Comparison of ENCODE assay signal across 18 cellular contexts in genomic region chr1:195899762-195900352, GRCh38.
A peak's percentile ranks its signal among the peaks of the same experiment; 100 is the strongest.
DNase-seq lines count a peak whose midpoint lies in the region; ATAC-seq and TF ChIP-seq lines count a peak whose summit lies in the region.
"Had no signal": no experiment of that assay in that cellular context is flagged by ENCODE, and none has a peak within 500 bp of the region (broad histone marks: within the 10 kb centered on the region; RNA-seq: fewer than 3 reads in every experiment).

No MANE protein-coding gene starts in this region.

- H3K36me3 ChIP-seq in mammary epithelial cell (ENCODE audit: insufficient read depth, low read length) (no peaks in the 10 kb centered on the region), neural progenitor cell (no peaks in the 10 kb centered on the region)
- H3K36me3 ChIP-seq: lower lobe of right lung, sigmoid colon had no signal

- H3K79me2 ChIP-seq in mammary epithelial cell (ENCODE audit: insufficient read depth, low read length) (no peaks in the 10 kb centered on the region), neural progenitor cell (ENCODE audit: low read depth) (no peaks in the 10 kb centered on the region)

- CTCF ChIA-PET in mammary epithelial cell (lab: Charles Lee; ENCODE audit: low non-redundant PET), result no interaction called here

- 0% methylated on average over 1 of the region's 1 CpG for WGBS in mammary epithelial cell (ENCODE audit: low coverage, missing lambda C conversion rate)

- H3K9me3 ChIP-seq in mammary epithelial cell (replicated peaks; ENCODE audit: insufficient read depth, low read length) (no peaks in the 10 kb centered on the region), neural progenitor cell (ENCODE audit: low read depth) (no peaks in the 10 kb centered on the region)
- H3K9me3 ChIP-seq: lower lobe of right lung, sigmoid colon had no signal

- TF ChIP-seq CTCF in mammary epithelial cell (conservative IDR thresholded peaks at IDR 0.05 in 1 of 2, IDR thresholded peaks at IDR 0.05 in 1 of 2; ENCODE audit: extremely low read depth in 1 of 2, insufficient read depth in 1 of 2, low read depth in 1 of 2, low read length in 2 of 2) (no peak), neural progenitor cell (IDR thresholded peaks at IDR 0.05) (no peak)

- dilution Hi-C loops in mammary epithelial cell (cut with HindIII; ENCODE audit: low sequenced_read_pairs), result no loop called here

- H3K4me3 Mint-ChIP-seq in neural progenitor cell, result no peak overlapping the region
- no peak overlapping the region for H3K4me3 Mint-ChIP-seq in stimulated activated naive B cell treated with anti-CD40 and anti-IgM and Interleukin-4, amounts not matched to agents 10 μg/mL and 1 μg/mL and 100 μg/mL, for 72 hours
- H3K4me3 Mint-ChIP-seq: activated naive CD4-positive, alpha-beta T cell treated with anti-CD3 and anti-CD28 coated beads, Interleukin-2, amount 10 ng/mL, durations not matched to agents 7 days and 5 days had no signal

- H3K9me3 Mint-ChIP-seq in activated naive CD4-positive, alpha-beta T cell treated with anti-CD3 and anti-CD28 coated beads, Interleukin-2, amount 50 U/mL, for 72 hours, result peaks cover 6 to 7% of the 10 kb centered on the region in 2 donors
- H3K9me3 Mint-ChIP-seq in neural progenitor cell, result no peaks in the 10 kb centered on the region
- H3K9me3 Mint-ChIP-seq in stimulated activated naive B cell treated with anti-CD40 and anti-IgM and Interleukin-4, amounts not matched to agents 10 μg/mL and 1 μg/mL and 100 μg/mL, for 72 hours, result peaks cover 0 to 3% of the 10 kb centered on the region in 2 donors
- H3K9me3 Mint-ChIP-seq: activated naive CD4-positive, alpha-beta T cell treated with anti-CD3 and anti-CD28 coated beads, Interleukin-2, amount 10 ng/mL, durations not matched to agents 7 days and 5 days had no signal

- no peaks in the 10 kb centered on the region for H3F3A ChIP-seq in neural progenitor cell (ENCODE audit: low read depth)

- intact Hi-C loops in mammary epithelial cell (cut with micrococcal nuclease), result no loop called here

- peak overlapping the region; percentile 7 for H3K4me2 ChIP-seq in mammary epithelial cell (ENCODE audit: insufficient read depth, low read depth, low read length)
- no peak overlapping the region for H3K4me2 ChIP-seq in neural progenitor cell

- H3K4me1 ChIP-seq in mammary epithelial cell (ENCODE audit: insufficient read depth, low read length) (peaks cover 9% of the 10 kb centered on the region), neural progenitor cell (no peaks in the 10 kb centered on the region)
- H3K4me1 ChIP-seq: lower lobe of right lung, sigmoid colon had no signal

- H3K4me1 Mint-ChIP-seq in neural progenitor cell, result no peaks in the 10 kb centered on the region
- no peaks in the 10 kb centered on the region for H3K4me1 Mint-ChIP-seq in stimulated activated naive B cell treated with anti-CD40 and anti-IgM and Interleukin-4, amounts not matched to agents 10 μg/mL and 1 μg/mL and 100 μg/mL, for 72 hours
- H3K4me1 Mint-ChIP-seq: activated naive CD4-positive, alpha-beta T cell treated with anti-CD3 and anti-CD28 coated beads, Interleukin-2, amount 10 ng/mL, durations not matched to agents 7 days and 5 days had no signal

- no peaks in the 10 kb centered on the region for H3K27me3 ChIP-seq in mammary epithelial cell (ENCODE audit: insufficient read depth, low read length)
- H3K27me3 ChIP-seq in neural progenitor cell, result no peaks in the 10 kb centered on the region
- H3K27me3 ChIP-seq: sigmoid colon had no signal

- no TSS peak for BruUV-seq in mammary epithelial cell (replicated peaks; lab: Mats Ljungman, UMichigan)

- H3K4me3 ChIP-seq in mammary epithelial cell (replicated peaks in 1 of 3; ENCODE audit: insufficient read depth in 1 of 3, low read depth in 2 of 3, low read length in 3 of 3) (no peak overlapping the region), neural progenitor cell (no peak overlapping the region)
- H3K4me3 ChIP-seq: lower lobe of right lung, sigmoid colon had no signal

- H3K9ac ChIP-seq in mammary epithelial cell (ENCODE audit: insufficient read depth, low read length), result no peak overlapping the region
- no peak overlapping the region for H3K9ac ChIP-seq in neural progenitor cell

- H3K27ac Mint-ChIP-seq in activated naive CD4-positive, alpha-beta T cell treated with anti-CD3 and anti-CD28 coated beads, Interleukin-2, amount 50 U/mL, for 72 hours, result no peak overlapping the region
- H3K27ac Mint-ChIP-seq in neural progenitor cell, result no peak overlapping the region
- H3K27ac Mint-ChIP-seq in stimulated activated naive B cell treated with anti-CD40 and anti-IgM and Interleukin-4, amounts not matched to agents 10 μg/mL and 1 μg/mL and 100 μg/mL, for 72 hours, result no peak overlapping the region
- H3K27ac Mint-ChIP-seq: activated naive CD4-positive, alpha-beta T cell treated with anti-CD3 and anti-CD28 coated beads, Interleukin-2, amount 10 ng/mL, durations not matched to agents 7 days and 5 days had no signal

- H2AFZ ChIP-seq in mammary epithelial cell (ENCODE audit: low read depth, low read length) (no peak overlapping the region), neural progenitor cell (replicated peaks) (no peak overlapping the region)

- H4K20me1 ChIP-seq in mammary epithelial cell (ENCODE audit: insufficient read depth, low read length) (no peaks in the 10 kb centered on the region), neural progenitor cell (ENCODE audit: low read depth) (no peaks in the 10 kb centered on the region)

- DNase-seq in ELR (ENCODE audit: low read depth) (peak; percentile 83), RKO (ENCODE audit: low spot score) (peak; percentile 27), mammary epithelial cell (peak; percentile 70), iris pigment epithelial cell (ENCODE audit: low read depth) (peak; percentile 72), UCSD-AML1 (lab: John Stamatoyannopoulos, UW; ENCODE audit: unreplicated experiment) (no peak), neural progenitor cell (ENCODE audit: low spot score) (no peak)
- no peak for DNase-seq in activated naive CD4-positive, alpha-beta T cell treated with anti-CD3 and anti-CD28 coated beads, Interleukin-2, amount 50 U/mL, for 72 hours (ENCODE audit: low spot score in 2 of 2)
- no peak for DNase-seq in stimulated activated naive B cell treated with anti-CD40 and anti-IgM and Interleukin-4, amounts not matched to agents 10 μg/mL and 1 μg/mL and 100 μg/mL, for 72 hours
- DNase-seq: activated CD8-positive, alpha-beta memory T cell treated with anti-CD3 and anti-CD28 coated beads, Interleukin-2, amount 50 U/mL, for 48 hours; activated naive CD4-positive, alpha-beta T cell treated with anti-CD3 and anti-CD28 coated beads, Interleukin-2, amount 10 ng/mL, durations not matched to agents 7 days and 5 days; cerebellar nuclear complex; GOT3; lower lobe of right lung; sigmoid colon; stimulated activated naive CD4-positive, alpha-beta T cell treated with Interleukin-2 at 50 U/mL for 16 hours had no signal

- no peaks in the 10 kb centered on the region for H3K36me3 Mint-ChIP-seq in activated naive CD4-positive, alpha-beta T cell treated with anti-CD3 and anti-CD28 coated beads, Interleukin-2, amount 50 U/mL, for 72 hours
- no peaks in the 10 kb centered on the region for H3K36me3 Mint-ChIP-seq in neural progenitor cell
- H3K36me3 Mint-ChIP-seq in stimulated activated naive B cell treated with anti-CD40 and anti-IgM and Interleukin-4, amounts not matched to agents 10 μg/mL and 1 μg/mL and 100 μg/mL, for 72 hours, result no peaks in the 10 kb centered on the region
- H3K36me3 Mint-ChIP-seq: activated naive CD4-positive, alpha-beta T cell treated with anti-CD3 and anti-CD28 coated beads, Interleukin-2, amount 10 ng/mL, durations not matched to agents 7 days and 5 days had no signal

- ATAC-seq in activated naive CD4-positive, alpha-beta T cell treated with anti-CD3 and anti-CD28 coated beads, Interleukin-2, amount 50 U/mL, for 72 hours, result no peak
- no peak for ATAC-seq in stimulated activated naive B cell treated with anti-CD40 and anti-IgM and Interleukin-4, amounts not matched to agents 10 μg/mL and 1 μg/mL and 100 μg/mL, for 72 hours (replicated peaks)
- ATAC-seq: lower lobe of right lung had no signal

- in situ Hi-C loops in mammary epithelial cell (cut with MboI; ENCODE audit: low sequenced_read_pairs in 2 of 2), result no loop called here

- H3K27ac ChIP-seq in mammary epithelial cell (ENCODE audit: insufficient read depth, low read depth, low read length), result no peak overlapping the region
- no peak overlapping the region for H3K27ac ChIP-seq in neural progenitor cell
- H3K27ac ChIP-seq: C4-2B, epithelial cell of prostate, HL-60, lower lobe of right lung, sigmoid colon had no signal

- no peaks in the 10 kb centered on the region for H3K27me3 Mint-ChIP-seq in neural progenitor cell (ENCODE audit: insufficient read depth, low read depth)
- H3K27me3 Mint-ChIP-seq in stimulated activated naive B cell treated with anti-CD40 and anti-IgM and Interleukin-4, amounts not matched to agents 10 μg/mL and 1 μg/mL and 100 μg/mL, for 72 hours, result no peaks in the 10 kb centered on the region
- H3K27me3 Mint-ChIP-seq: activated naive CD4-positive, alpha-beta T cell treated with anti-CD3 and anti-CD28 coated beads, Interleukin-2, amount 10 ng/mL, durations not matched to agents 7 days and 5 days had no signal

Comparison
In these comparisons a context has a peak if more than half of its experiments do, and no peak if none do; other contexts are left out.
1. DNase-seq: peak in ELR (single experiment), RKO (single experiment), mammary epithelial cell (single experiment) and iris pigment epithelial cell (single experiment); none in UCSD-AML1 (single experiment), activated naive CD4-positive, alpha-beta T cell treated with anti-CD3 and anti-CD28 coated beads, Interleukin-2, amount 50 U/mL, for 72 hours (0 of 2), neural progenitor cell (single experiment) and stimulated activated naive B cell treated with anti-CD40 and anti-IgM and Interleukin-4, amounts not matched to agents 10 μg/mL and 1 μg/mL and 100 μg/mL, for 72 hours (single experiment).